19 cellular contexts compared by ENCODE assay signal in the genomic region with DNA sequence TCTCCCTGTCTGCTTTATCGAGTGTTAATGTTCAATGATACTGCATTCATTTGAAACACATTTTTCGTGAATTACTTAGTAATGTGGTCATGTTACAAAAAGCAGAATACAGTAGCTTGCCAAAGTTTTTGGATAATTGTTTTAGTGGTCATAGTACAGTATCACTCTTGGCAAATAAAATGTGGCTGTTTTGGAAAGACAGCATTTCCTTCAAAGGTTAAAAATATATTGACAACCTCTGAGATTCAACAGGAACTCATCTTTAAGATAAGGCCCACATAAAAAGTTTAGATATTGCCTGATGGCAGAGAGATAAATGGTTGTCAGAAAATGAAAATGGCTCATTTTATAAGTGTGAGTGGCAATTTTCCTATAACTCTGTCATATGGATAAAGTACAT.
DNase-seq lines count a peak whose midpoint lies in the region; ATAC-seq and TF ChIP-seq lines count a peak whose summit lies in the region.
"Had no signal": no experiment of that assay in that cellular context is flagged by ENCODE, and none has a peak within 500 bp of the region (broad histone marks: within the 10 kb centered on the region; RNA-seq: fewer than 3 reads in every experiment).

No MANE protein-coding gene starts in this region.

- H3K79me2 ChIP-seq in SK-N-SH (ENCODE audit: insufficient read depth) (no peaks in the 10 kb centered on the region), osteoblast (ENCODE audit: insufficient read depth, low read length) (no peaks in the 10 kb centered on the region)

- H3K27me3 ChIP-seq in SK-N-SH (ENCODE audit: insufficient read depth) (no peaks in the 10 kb centered on the region), osteoblast (ENCODE audit: insufficient read depth, low read length) (no peaks in the 10 kb centered on the region), left lung (no peaks in the 10 kb centered on the region)

- TF ChIP-seq EP300 in SK-N-SH (IDR thresholded peaks at IDR 0.05; ENCODE audit: borderline replicate concordance in 1 of 2, low read depth in 1 of 2, low read length in 1 of 2) = peak; percentile 55 to 64; a peak in 3 of 4 replicates

- intact Hi-C loops in left lung (cut with DNase I) = no loop called here

- H3K4me2 ChIP-seq in SK-N-SH (peak overlapping the region; percentile 45), osteoblast (ENCODE audit: insufficient read depth, low read length) (peak overlapping the region; percentile 31)
- H3K4me2 ChIP-seq: A549 had no signal

- H3K4me1 ChIP-seq in SK-N-SH (ENCODE audit: control insufficient read depth in 1 of 2, insufficient read depth in 2 of 2, low read depth in 1 of 2, low read length in 1 of 2) (peaks cover 0 to 3% of the 10 kb centered on the region in 2 experiments; a peak in 2 of 4 replicates), osteoblast (ENCODE audit: insufficient read depth, low read length) (peaks cover 6% of the 10 kb centered on the region), left lung (no peaks in the 10 kb centered on the region)
- H3K4me1 ChIP-seq: A549 had no signal

- TF ChIP-seq CTCF in SK-N-SH (IDR thresholded peaks at IDR 0.05) = no peak
- no peak for TF ChIP-seq CTCF in osteoblast (IDR thresholded peaks at IDR 0.05; ENCODE audit: extremely low read depth, low read depth, low read length)
- TF ChIP-seq CTCF in left lung (IDR thresholded peaks at IDR 0.05) = no peak

- H3K27ac ChIP-seq in SK-N-SH (ENCODE audit: low read depth in 2 of 2, low read length in 1 of 2) (no peak overlapping the region; a peak in 3 of 4 replicates), osteoblast (ENCODE audit: low read depth, low read length) (no peak overlapping the region), left lung (no peak overlapping the region)
- H3K27ac ChIP-seq: A549 had no signal

- H3K4me3 ChIP-seq in SK-N-SH (ENCODE audit: low read depth in 2 of 2, low read length in 1 of 2) (no peak overlapping the region), osteoblast (ENCODE audit: insufficient read depth, low read length) (no peak overlapping the region), left lung (no peak overlapping the region)
- H3K4me3 ChIP-seq: A549 had no signal

- no peaks in the 10 kb centered on the region for H3F3A ChIP-seq in SK-N-SH (replicated peaks; ENCODE audit: insufficient read depth)

- DNase-seq in AG20443 (ENCODE audit: low spot score) (peak; percentile 38), SK-N-SH (no peak), fibroblast of gingiva (ENCODE audit: low read depth) (peak; percentile 19), osteoblast (ENCODE audit: insufficient read length, low spot score, missing footprints) (no peak), left lung (no peak), putamen (ENCODE audit: low spot score) (no peak), NCI-H2107 treated with DMSO at 0.1 percent for 48 hours (lab: John Stamatoyannopoulos, UW; ENCODE audit: unreplicated experiment) (no peak)
- no peak for DNase-seq in activated CD4-positive, alpha-beta T cell treated with anti-CD3 and anti-CD28 coated beads, Interleukin-2, amount 50 U/mL, for 4 hours
- DNase-seq: CD8-positive, alpha-beta memory T cell; DND-41; GF-D8; Karpas-422; NCI-H1417 treated with DMSO at 0.1 percent for 48 hours; NCI-H2081 treated with DMSO at 0.1 percent for 48 hours; NCI-H226; NCI-H526 treated with DMSO at 0.1 percent for 48 hours; NK-92 treated with Interleukin-12 subunit alpha and Interleukin-12 subunit beta, amount 100 ng/mL, for 24 hours; PC-3 had no signal

- no peak for ATAC-seq in left lung
- ATAC-seq: A549, PC-3 had no signal

- H4K20me1 ChIP-seq in SK-N-SH (ENCODE audit: insufficient read depth) (no peaks in the 10 kb centered on the region), osteoblast (ENCODE audit: insufficient read depth, low read length) (no peaks in the 10 kb centered on the region)

- H3K9me2 ChIP-seq in SK-N-SH = no peaks in the 10 kb centered on the region

- WGBS in SK-N-SH (ENCODE audit: low lambda C conversion rate) = 5% methylated on average over 2 of the region's 2 CpGs

- peak overlapping the region; percentile 20; the same call in 1 of the 2 replicates for H3K9ac ChIP-seq in SK-N-SH

- CTCF ChIA-PET in SK-N-SH (lab: Yijun Ruan, JAX) = interaction anchor here (0.7 kb wide), 1 partner anchor 518 kb away, joined by 4 read pairs; no protein-coding TSS in a partner anchor

- no peaks in the 10 kb centered on the region for H3K36me3 ChIP-seq in SK-N-SH (replicated peaks in 1 of 2; ENCODE audit: control insufficient read depth in 1 of 2, insufficient read depth in 2 of 2, low read length in 1 of 2)
- no peaks in the 10 kb centered on the region for H3K36me3 ChIP-seq in osteoblast (ENCODE audit: insufficient read depth, low read length)
- H3K36me3 ChIP-seq in left lung = no peaks in the 10 kb centered on the region

- POLR2A ChIA-PET in SK-N-SH (lab: Yijun Ruan, JAX) = no interaction called here

- H2AFZ ChIP-seq in SK-N-SH (ENCODE audit: low read depth) = peak overlapping the region; percentile 57; the same call in 1 of the 2 replicates
- no peak overlapping the region for H2AFZ ChIP-seq in osteoblast (ENCODE audit: low read length)

- no peak for TF ChIP-seq RAD21 in SK-N-SH (IDR thresholded peaks at IDR 0.05; ENCODE audit: low read length)

- no peaks in the 10 kb centered on the region for H3K9me3 ChIP-seq in SK-N-SH
- H3K9me3 ChIP-seq in osteoblast (ENCODE audit: low read depth, low read length) = no peaks in the 10 kb centered on the region
- no peaks in the 10 kb centered on the region for H3K9me3 ChIP-seq in left lung
- H3K9me3 ChIP-seq: A549 had no signal

TF ChIP-seq in SK-N-SH, 30 proteins besides CTCF, POLR2A, EP300 and RAD21:
- TF ChIP-seq NFIC (IDR thresholded peaks at IDR 0.05; ENCODE audit: borderline replicate concordance) (peak; percentile 70), TAF1 (IDR thresholded peaks at IDR 0.05; ENCODE audit: borderline replicate concordance, low read depth, low read length) (no peak), YY1 (IDR thresholded peaks at IDR 0.05; ENCODE audit: low read depth) (no peak), PBX3 (IDR thresholded peaks at IDR 0.05) (peak; percentile 73), GATA2 (CRISPR knock-in tag; IDR thresholded peaks at IDR 0.05) (peak; percentile 70), TCF12 (IDR thresholded peaks at IDR 0.05) (peak; percentile 88), POLR2AphosphoS5 (IDR thresholded peaks at IDR 0.05; ENCODE audit: low read depth, low read length) (0 out of 2 replicates have a peak, but pooled peaks have one; percentile 40), JUND (IDR thresholded peaks at IDR 0.05) (peak; percentile 64), TEAD4 (IDR thresholded peaks at IDR 0.05; ENCODE audit: borderline replicate concordance, insufficient read depth) (peak; percentile 13; the same call in 1 of the 2 replicates), MEF2A (IDR thresholded peaks at IDR 0.05; ENCODE audit: borderline replicate concordance, low read depth) (peak; percentile 19; the same call in 1 of the 2 replicates), RCOR1 (IDR thresholded peaks at IDR 0.05; ENCODE audit: low read length) (no peak; the same call in 1 of the 2 replicates), MXI1 (IDR thresholded peaks at IDR 0.05; ENCODE audit: low read depth, low read length) (no peak)
- TF ChIP-seq, protein P1, sequence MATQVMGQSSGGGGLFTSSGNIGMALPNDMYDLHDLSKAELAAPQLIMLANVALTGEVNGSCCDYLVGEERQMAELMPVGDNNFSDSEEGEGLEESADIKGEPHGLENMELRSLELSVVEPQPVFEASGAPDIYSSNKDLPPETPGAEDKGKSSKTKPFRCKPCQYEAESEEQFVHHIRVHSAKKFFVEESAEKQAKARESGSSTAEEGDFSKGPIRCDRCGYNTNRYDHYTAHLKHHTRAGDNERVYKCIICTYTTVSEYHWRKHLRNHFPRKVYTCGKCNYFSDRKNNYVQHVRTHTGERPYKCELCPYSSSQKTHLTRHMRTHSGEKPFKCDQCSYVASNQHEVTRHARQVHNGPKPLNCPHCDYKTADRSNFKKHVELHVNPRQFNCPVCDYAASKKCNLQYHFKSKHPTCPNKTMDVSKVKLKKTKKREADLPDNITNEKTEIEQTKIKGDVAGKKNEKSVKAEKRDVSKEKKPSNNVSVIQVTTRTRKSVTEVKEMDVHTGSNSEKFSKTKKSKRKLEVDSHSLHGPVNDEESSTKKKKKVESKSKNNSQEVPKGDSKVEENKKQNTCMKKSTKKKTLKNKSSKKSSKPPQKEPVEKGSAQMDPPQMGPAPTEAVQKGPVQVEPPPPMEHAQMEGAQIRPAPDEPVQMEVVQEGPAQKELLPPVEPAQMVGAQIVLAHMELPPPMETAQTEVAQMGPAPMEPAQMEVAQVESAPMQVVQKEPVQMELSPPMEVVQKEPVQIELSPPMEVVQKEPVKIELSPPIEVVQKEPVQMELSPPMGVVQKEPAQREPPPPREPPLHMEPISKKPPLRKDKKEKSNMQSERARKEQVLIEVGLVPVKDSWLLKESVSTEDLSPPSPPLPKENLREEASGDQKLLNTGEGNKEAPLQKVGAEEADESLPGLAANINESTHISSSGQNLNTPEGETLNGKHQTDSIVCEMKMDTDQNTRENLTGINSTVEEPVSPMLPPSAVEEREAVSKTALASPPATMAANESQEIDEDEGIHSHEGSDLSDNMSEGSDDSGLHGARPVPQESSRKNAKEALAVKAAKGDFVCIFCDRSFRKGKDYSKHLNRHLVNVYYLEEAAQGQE (IDR thresholded peaks at IDR 0.05; ENCODE audit: low read depth, low read length) = no peak
- TF ChIP-seq, protein P2, sequence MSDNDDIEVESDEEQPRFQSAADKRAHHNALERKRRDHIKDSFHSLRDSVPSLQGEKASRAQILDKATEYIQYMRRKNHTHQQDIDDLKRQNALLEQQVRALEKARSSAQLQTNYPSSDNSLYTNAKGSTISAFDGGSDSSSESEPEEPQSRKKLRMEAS (IDR thresholded peaks at IDR 0.05; ENCODE audit: low read depth) = no peak

Comparison
In these comparisons a context has a peak if more than half of its experiments do, and no peak if none do; other contexts are left out.
1. DNase-seq: peak in AG20443 (single experiment) and fibroblast of gingiva (single experiment); none in SK-N-SH (single experiment), osteoblast (single experiment), left lung (0 of 2), putamen (single experiment), activated CD4-positive, alpha-beta T cell treated with anti-CD3 and anti-CD28 coated beads, Interleukin-2, amount 50 U/mL, for 4 hours (0 of 2) and NCI-H2107 treated with DMSO at 0.1 percent for 48 hours (single experiment).